2 cellular contexts compared by ENCODE assay signal in the genomic region with DNA sequence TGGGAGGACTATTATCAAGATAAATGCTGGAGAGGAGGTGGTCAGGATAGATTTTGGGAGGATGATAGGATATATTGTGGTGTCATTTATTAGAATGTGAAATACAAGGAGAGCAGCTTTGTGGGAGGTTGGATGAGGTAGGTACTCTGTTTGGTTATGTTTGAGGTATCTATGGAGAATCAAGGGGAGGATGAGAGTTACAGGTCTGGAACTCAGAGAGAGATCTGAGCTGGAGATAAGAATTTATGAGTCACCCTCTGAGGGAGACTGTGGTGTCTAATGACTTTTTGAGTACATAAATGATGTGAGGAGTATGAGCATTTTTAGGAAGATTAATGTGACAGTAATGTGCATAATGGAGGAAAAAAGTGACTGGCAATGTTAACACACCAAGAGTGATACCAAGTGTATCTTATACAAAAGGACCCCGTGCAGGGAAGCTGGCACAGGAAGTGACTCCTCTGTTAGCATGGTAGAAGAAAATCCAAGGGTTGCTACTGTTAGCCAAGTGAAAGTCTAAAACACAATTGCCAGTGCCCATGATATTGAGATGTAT.
A peak's percentile ranks its signal among the peaks of the same experiment; 100 is the strongest.
TF ChIP-seq lines count a peak whose summit lies in the region.

No MANE protein-coding gene starts in this region.

TF ChIP-seq in A549, 52 proteins besides CTCF, POLR2A, EP300 and RAD21 (continued from another document and continues in another):
- TF ChIP-seq NFE2L2 (conservative IDR thresholded peaks at IDR 0.05; ENCODE audit: low read length): peak; percentile 27; the same call in 1 of the 2 replicates
- TF ChIP-seq ZFP36 (IDR thresholded peaks at IDR 0.05; ENCODE audit: borderline replicate concordance, partially characterized antibody): no peak
- TF ChIP-seq FOXS1 (CRISPR knock-in tag; IDR thresholded peaks at IDR 0.05): 0 out of 2 replicates have a peak, but pooled peaks have one; percentile 6
- no peak for TF ChIP-seq PHF8 (IDR thresholded peaks at IDR 0.05; ENCODE audit: borderline replicate concordance, low read depth)
- TF ChIP-seq MYC (IDR thresholded peaks at IDR 0.05; ENCODE audit: borderline replicate concordance, low read length): no peak
- no peak for TF ChIP-seq RARB (CRISPR knock-in tag; IDR thresholded peaks at IDR 0.05)
- TF ChIP-seq, protein P1, sequence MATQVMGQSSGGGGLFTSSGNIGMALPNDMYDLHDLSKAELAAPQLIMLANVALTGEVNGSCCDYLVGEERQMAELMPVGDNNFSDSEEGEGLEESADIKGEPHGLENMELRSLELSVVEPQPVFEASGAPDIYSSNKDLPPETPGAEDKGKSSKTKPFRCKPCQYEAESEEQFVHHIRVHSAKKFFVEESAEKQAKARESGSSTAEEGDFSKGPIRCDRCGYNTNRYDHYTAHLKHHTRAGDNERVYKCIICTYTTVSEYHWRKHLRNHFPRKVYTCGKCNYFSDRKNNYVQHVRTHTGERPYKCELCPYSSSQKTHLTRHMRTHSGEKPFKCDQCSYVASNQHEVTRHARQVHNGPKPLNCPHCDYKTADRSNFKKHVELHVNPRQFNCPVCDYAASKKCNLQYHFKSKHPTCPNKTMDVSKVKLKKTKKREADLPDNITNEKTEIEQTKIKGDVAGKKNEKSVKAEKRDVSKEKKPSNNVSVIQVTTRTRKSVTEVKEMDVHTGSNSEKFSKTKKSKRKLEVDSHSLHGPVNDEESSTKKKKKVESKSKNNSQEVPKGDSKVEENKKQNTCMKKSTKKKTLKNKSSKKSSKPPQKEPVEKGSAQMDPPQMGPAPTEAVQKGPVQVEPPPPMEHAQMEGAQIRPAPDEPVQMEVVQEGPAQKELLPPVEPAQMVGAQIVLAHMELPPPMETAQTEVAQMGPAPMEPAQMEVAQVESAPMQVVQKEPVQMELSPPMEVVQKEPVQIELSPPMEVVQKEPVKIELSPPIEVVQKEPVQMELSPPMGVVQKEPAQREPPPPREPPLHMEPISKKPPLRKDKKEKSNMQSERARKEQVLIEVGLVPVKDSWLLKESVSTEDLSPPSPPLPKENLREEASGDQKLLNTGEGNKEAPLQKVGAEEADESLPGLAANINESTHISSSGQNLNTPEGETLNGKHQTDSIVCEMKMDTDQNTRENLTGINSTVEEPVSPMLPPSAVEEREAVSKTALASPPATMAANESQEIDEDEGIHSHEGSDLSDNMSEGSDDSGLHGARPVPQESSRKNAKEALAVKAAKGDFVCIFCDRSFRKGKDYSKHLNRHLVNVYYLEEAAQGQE (IDR thresholded peaks at IDR 0.05): no peak
- no peak for TF ChIP-seq RFX5 (IDR thresholded peaks at IDR 0.05)
- peak; percentile 99 for TF ChIP-seq JUNB (IDR thresholded peaks at IDR 0.05)
- TF ChIP-seq, protein P2, sequence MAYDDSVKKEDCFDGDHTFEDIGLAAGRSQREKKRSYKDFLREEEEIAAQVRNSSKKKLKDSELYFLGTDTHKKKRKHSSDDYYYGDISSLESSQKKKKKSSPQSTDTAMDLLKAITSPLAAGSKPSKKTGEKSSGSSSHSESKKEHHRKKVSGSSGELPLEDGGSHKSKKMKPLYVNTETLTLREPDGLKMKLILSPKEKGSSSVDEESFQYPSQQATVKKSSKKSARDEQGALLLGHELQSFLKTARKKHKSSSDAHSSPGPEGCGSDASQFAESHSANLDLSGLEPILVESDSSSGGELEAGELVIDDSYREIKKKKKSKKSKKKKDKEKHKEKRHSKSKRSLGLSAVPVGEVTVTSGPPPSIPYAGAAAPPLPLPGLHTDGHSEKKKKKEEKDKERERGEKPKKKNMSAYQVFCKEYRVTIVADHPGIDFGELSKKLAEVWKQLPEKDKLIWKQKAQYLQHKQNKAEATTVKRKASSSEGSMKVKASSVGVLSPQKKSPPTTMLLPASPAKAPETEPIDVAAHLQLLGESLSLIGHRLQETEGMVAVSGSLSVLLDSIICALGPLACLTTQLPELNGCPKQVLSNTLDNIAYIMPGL (CRISPR knock-in tag; IDR thresholded peaks at IDR 0.05; ENCODE audit: borderline replicate concordance): no peak
- no peak for TF ChIP-seq CBX8 (IDR thresholded peaks at IDR 0.05)
- TF ChIP-seq, protein P3, sequence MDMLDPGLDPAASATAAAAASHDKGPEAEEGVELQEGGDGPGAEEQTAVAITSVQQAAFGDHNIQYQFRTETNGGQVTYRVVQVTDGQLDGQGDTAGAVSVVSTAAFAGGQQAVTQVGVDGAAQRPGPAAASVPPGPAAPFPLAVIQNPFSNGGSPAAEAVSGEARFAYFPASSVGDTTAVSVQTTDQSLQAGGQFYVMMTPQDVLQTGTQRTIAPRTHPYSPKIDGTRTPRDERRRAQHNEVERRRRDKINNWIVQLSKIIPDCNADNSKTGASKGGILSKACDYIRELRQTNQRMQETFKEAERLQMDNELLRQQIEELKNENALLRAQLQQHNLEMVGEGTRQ (IDR thresholded peaks at IDR 0.05): no peak
- no peak for TF ChIP-seq EHMT2 (IDR thresholded peaks at IDR 0.05; ENCODE audit: low read depth)
- no peak for TF ChIP-seq CHD2 (IDR thresholded peaks at IDR 0.05; ENCODE audit: low read length, partially characterized antibody)
- no peak for TF ChIP-seq ZSCAN20 (CRISPR knock-in tag; IDR thresholded peaks at IDR 0.05)
- TF ChIP-seq, protein P4, sequence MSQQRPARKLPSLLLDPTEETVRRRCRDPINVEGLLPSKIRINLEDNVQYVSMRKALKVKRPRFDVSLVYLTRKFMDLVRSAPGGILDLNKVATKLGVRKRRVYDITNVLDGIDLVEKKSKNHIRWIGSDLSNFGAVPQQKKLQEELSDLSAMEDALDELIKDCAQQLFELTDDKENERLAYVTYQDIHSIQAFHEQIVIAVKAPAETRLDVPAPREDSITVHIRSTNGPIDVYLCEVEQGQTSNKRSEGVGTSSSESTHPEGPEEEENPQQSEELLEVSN (IDR thresholded peaks at IDR 0.05; ENCODE audit: borderline replicate concordance, low read depth): no peak
- TF ChIP-seq HOXB5 (CRISPR knock-in tag; IDR thresholded peaks at IDR 0.05): peak; percentile 98
- TF ChIP-seq, protein P5, sequence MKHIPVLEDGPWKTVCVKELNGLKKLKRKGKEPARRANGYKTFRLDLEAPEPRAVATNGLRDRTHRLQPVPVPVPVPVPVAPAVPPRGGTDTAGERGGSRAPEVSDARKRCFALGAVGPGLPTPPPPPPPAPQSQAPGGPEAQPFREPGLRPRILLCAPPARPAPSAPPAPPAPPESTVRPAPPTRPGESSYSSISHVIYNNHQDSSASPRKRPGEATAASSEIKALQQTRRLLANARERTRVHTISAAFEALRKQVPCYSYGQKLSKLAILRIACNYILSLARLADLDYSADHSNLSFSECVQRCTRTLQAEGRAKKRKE (CRISPR knock-in tag; IDR thresholded peaks at IDR 0.05; ENCODE audit: low read depth): no peak
- TF ChIP-seq, protein P6, sequence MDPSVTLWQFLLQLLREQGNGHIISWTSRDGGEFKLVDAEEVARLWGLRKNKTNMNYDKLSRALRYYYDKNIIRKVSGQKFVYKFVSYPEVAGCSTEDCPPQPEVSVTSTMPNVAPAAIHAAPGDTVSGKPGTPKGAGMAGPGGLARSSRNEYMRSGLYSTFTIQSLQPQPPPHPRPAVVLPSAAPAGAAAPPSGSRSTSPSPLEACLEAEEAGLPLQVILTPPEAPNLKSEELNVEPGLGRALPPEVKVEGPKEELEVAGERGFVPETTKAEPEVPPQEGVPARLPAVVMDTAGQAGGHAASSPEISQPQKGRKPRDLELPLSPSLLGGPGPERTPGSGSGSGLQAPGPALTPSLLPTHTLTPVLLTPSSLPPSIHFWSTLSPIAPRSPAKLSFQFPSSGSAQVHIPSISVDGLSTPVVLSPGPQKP (IDR thresholded peaks at IDR 0.05; ENCODE audit: low read depth, low read length): no peak
- no peak for TF ChIP-seq POLR2AphosphoS2 (conservative IDR thresholded peaks at IDR 0.05; ENCODE audit: low read length)
- peak; percentile 41 for TF ChIP-seq SMC3 (IDR thresholded peaks at IDR 0.05)
- no peak for TF ChIP-seq KDM1A (IDR thresholded peaks at IDR 0.05; ENCODE audit: low read depth)
- no peak for TF ChIP-seq MAZ (IDR thresholded peaks at IDR 0.05; ENCODE audit: borderline replicate concordance, low read depth, low read length)

TF ChIP-seq in K562, 482 proteins besides CTCF, POLR2A, EP300 and RAD21 (continued from another document):
- TF ChIP-seq, protein P7, sequence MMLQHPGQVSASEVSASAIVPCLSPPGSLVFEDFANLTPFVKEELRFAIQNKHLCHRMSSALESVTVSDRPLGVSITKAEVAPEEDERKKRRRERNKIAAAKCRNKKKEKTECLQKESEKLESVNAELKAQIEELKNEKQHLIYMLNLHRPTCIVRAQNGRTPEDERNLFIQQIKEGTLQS (IDR thresholded peaks at IDR 0.05): peak; percentile 33; the same call in 1 of the 2 replicates
- TF ChIP-seq, protein P7 (CRISPR knock-in tag; conservative IDR thresholded peaks at IDR 0.05): no peak
